Comparison of ENCODE assay signal across 25 cellular contexts in genomic region chr5:37892571-37892970, GRCh38. TPM values are rescaled to one million over a fixed set of nuclear protein-coding genes. Genes with fewer than 3 reads are reported as not detected.
"Had no signal": no experiment of that assay in that cellular context is flagged by ENCODE, and none has a peak within 500 bp of the region (broad histone marks: within the 10 kb centered on the region; RNA-seq: fewer than 3 reads in every experiment).

No MANE protein-coding gene starts in this region.

- H3K27me3 ChIP-seq: brain microvascular endothelial cell, cardiac muscle cell, SJCRH30 had no signal

- H3K27ac ChIP-seq: brain microvascular endothelial cell, cardiac muscle cell, RWPE1, SJCRH30 had no signal

- DNase-seq: activated CD4-positive, alpha-beta T cell treated with anti-CD3 and anti-CD28 coated beads for 4 hours; activated CD8-positive, alpha-beta memory T cell treated with anti-CD3 and anti-CD28 coated beads, Interleukin-2, amount 50 U/mL, for 4 hours; activated CD8-positive, alpha-beta T cell treated with anti-CD3 and anti-CD28 coated beads for 36 hours; activated gamma-delta T cell treated with Interleukin-2 at 50 U/mL for 16 hours; activated naive CD4-positive, alpha-beta T cell treated with anti-CD3 and anti-CD28 coated beads, Interleukin-2, amount 10 ng/mL, durations not matched to agents 7 days and 5 days; activated naive CD8-positive, alpha-beta T cell treated with anti-CD3 and anti-CD28 coated beads for 36 hours; activated T-cell treated with anti-CD3 and anti-CD28 coated beads, Interleukin-2, amount 50 U/mL, for 72 hours; brain microvascular endothelial cell; NCI-H1105; NCI-H1436; NCI-H1694 treated with DMSO at 0.1 percent for 48 hours; NCI-H2029 treated with DMSO at 0.1 percent for 48 hours; NCI-H510A treated with DMSO at 0.1 percent for 48 hours; NCI-H69; NK-92 treated with Interleukin-12 subunit alpha and Interleukin-12 subunit beta, amount 100 ng/mL, for 24 hours; OCI-M1; Right ventricle myocardium superior; SJCRH30; SW 1271 had no signal

- H3K9me3 ChIP-seq: SJCRH30 had no signal

- H3K36me3 ChIP-seq: brain microvascular endothelial cell, cardiac muscle cell, SJCRH30 had no signal

- ATAC-seq: activated CD4-positive, CD25-positive, alpha-beta regulatory T cell treated with anti-CD3 and anti-CD28 coated beads, Interleukin-2, amount 50 U/mL, for 24 hours; activated CD8-positive, alpha-beta T cell treated with anti-CD3 and anti-CD28 coated beads for 36 hours; activated T-cell treated with anti-CD3 and anti-CD28 coated beads, Interleukin-2, amount 50 U/mL, for 72 hours; Panc1; SK-N-SH treated with all-trans-retinoic acid at 6 μM for 48 hours had no signal

- H3K4me3 ChIP-seq: cardiac muscle cell, SJCRH30 had no signal

RNA-seq across cellular contexts. Expression of gene GDNF, which starts 52.7 kb away (rescaled TPM):
- total RNA-seq: activated CD8-positive, alpha-beta T cell treated with anti-CD3 and anti-CD28 coated beads for 36 hours; activated naive CD8-positive, alpha-beta T cell treated with anti-CD3 and anti-CD28 coated beads for 36 hours; activated T-cell treated with anti-CD3 and anti-CD28 coated beads, Interleukin-2, amount 50 U/mL, for 72 hours; activated T-helper 2 cell treated with anti-CD3 and anti-CD28 coated beads, Interferon-gamma antibody, Interleukin-2, Interleukin-4, amounts not matched to agents 10 μg/mL and 5 μg/mL and 100 μg/mL, durations not matched to agents 14 hours and 24 hours and 36 hours; cardiac muscle cell; Right ventricle myocardium superior had no signal
- polyA plus RNA-seq: cardiac muscle cell had no signal
